In the genomic region with DNA sequence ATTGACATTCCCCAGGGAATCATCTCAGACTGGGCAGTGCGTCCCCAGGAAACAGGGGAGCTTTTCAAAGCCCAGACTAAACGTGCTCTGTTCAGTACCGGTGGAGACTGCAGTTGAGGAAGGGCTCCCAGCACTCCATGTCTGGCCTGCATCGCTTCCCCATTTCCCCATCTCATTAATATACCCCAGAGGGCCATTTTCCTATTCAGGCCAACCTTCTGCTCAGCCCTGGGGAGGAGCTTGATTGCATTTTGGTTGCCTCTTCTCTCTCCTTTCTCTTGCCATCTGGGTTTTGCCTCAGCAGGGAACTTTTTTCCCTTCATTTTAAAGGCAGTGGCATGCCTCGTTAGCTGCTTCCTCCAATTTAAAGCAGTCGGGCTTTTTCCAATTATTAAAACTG, we compare ENCODE assay signal across 1 cellular context.
TF ChIP-seq lines count a peak whose summit lies in the region.

No MANE protein-coding gene starts in this region.

TF ChIP-seq in GM12878, 131 proteins besides CTCF, POLR2A, EP300 and RAD21 (continued from another document):
- TF ChIP-seq, protein P1, sequence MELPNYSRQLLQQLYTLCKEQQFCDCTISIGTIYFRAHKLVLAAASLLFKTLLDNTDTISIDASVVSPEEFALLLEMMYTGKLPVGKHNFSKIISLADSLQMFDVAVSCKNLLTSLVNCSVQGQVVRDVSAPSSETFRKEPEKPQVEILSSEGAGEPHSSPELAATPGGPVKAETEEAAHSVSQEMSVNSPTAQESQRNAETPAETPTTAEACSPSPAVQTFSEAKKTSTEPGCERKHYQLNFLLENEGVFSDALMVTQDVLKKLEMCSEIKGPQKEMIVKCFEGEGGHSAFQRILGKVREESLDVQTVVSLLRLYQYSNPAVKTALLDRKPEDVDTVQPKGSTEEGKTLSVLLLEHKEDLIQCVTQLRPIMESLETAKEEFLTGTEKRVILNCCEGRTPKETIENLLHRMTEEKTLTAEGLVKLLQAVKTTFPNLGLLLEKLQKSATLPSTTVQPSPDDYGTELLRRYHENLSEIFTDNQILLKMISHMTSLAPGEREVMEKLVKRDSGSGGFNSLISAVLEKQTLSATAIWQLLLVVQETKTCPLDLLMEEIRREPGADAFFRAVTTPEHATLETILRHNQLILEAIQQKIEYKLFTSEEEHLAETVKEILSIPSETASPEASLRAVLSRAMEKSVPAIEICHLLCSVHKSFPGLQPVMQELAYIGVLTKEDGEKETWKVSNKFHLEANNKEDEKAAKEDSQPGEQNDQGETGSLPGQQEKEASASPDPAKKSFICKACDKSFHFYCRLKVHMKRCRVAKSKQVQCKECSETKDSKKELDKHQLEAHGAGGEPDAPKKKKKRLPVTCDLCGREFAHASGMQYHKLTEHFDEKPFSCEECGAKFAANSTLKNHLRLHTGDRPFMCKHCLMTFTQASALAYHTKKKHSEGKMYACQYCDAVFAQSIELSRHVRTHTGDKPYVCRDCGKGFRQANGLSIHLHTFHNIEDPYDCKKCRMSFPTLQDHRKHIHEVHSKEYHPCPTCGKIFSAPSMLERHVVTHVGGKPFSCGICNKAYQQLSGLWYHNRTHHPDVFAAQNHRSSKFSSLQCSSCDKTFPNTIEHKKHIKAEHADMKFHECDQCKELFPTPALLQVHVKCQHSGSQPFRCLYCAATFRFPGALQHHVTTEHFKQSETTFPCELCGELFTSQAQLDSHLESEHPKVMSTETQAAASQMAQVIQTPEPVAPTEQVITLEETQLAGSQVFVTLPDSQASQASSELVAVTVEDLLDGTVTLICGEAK (IDR thresholded peaks at IDR 0.05; ENCODE audit: borderline replicate concordance), result no peak
- no peak for TF ChIP-seq NFYA (IDR thresholded peaks at IDR 0.05; ENCODE audit: borderline replicate concordance, low read depth, low read length)
- TF ChIP-seq CEBPB (IDR thresholded peaks at IDR 0.05; ENCODE audit: borderline replicate concordance in 1 of 2, low read depth in 2 of 2, low read length in 2 of 2), result no peak
- no peak for TF ChIP-seq MTA3 (IDR thresholded peaks at IDR 0.05; ENCODE audit: borderline replicate concordance, low read length)
